In genomic region chr4:15400911-15401671, GRCh38 we compare ENCODE assay signal across 8 cellular contexts. TPM values are rescaled to one million over a fixed set of nuclear protein-coding genes. Genes with fewer than 3 reads are reported as not detected.
DNase-seq lines count a peak whose midpoint lies in the region; ATAC-seq and TF ChIP-seq lines count a peak whose summit lies in the region.

No MANE protein-coding gene starts in this region.

- no peaks in the 10 kb centered on the region; the same call in 1 of the 2 replicates for H3K27me3 Mint-ChIP-seq in WTC11 (ENCODE audit: low read depth)

- CTCF ChIA-PET in WTC11 (lab: Charles Lee): interaction anchor here (1.4 kb wide), 1 partner anchor 16 kb away, joined by 4 read pairs; no protein-coding TSS in a partner anchor

- DNase-seq in WTC11 (ENCODE audit: low spot score) (no peak), foreskin fibroblast (peak; percentile 88 to 92), renal cortical epithelial cell (ENCODE audit: low read depth) (peak; percentile 76), NCI-H69 (lab: John Stamatoyannopoulos, UW) (no peak)

- no peak overlapping the region for H3K4me3 Mint-ChIP-seq in WTC11

- POLR2A ChIA-PET in WTC11 (lab: Charles Lee): no interaction called here

- peaks cover 17% of the 10 kb centered on the region for H3K4me1 Mint-ChIP-seq in WTC11

- H3K4me3 ChIP-seq in foreskin fibroblast (ENCODE audit: low read depth in 1 of 2, low read length in 2 of 2): no peak overlapping the region

- TF ChIP-seq CTCF in WTC11 (IDR thresholded peaks at IDR 0.05) (no peak), foreskin fibroblast (IDR thresholded peaks at IDR 0.05; ENCODE audit: low read depth, low read length) (no peak)

- H3K27ac Mint-ChIP-seq in WTC11: peak overlapping the region; percentile 11; the same call in 1 of the 2 replicates

- ATAC-seq in GM18909 (IDR thresholded peaks at IDR 0.05; ENCODE audit: poor library complexity, unreplicated experiment) (peak; percentile 72), HG03460 (IDR thresholded peaks at IDR 0.05; ENCODE audit: unreplicated experiment) (peak; percentile 55), WTC11 (peak; percentile 22; the same call in 1 of the 2 replicates), GM18867 (IDR thresholded peaks at IDR 0.05; ENCODE audit: unreplicated experiment) (no peak), GM19463 (IDR thresholded peaks at IDR 0.05; ENCODE audit: unreplicated experiment) (no peak)

- no peaks in the 10 kb centered on the region for H3K9me3 Mint-ChIP-seq in WTC11

- H3K36me3 Mint-ChIP-seq in WTC11: no peaks in the 10 kb centered on the region

TF ChIP-seq in WTC11, 78 proteins besides CTCF, POLR2A, EP300 and RAD21:
- TF ChIP-seq OVOL2 (CRISPR knock-in tag; IDR thresholded peaks at IDR 0.05; ENCODE audit: borderline replicate concordance) (no peak), SMAD4 (CRISPR knock-in tag; IDR thresholded peaks at IDR 0.05) (no peak), NR3C1 (CRISPR knock-in tag; conservative IDR thresholded peaks at IDR 0.05; ENCODE audit: low read depth) (no peak), ETV6 (CRISPR knock-in tag; IDR thresholded peaks at IDR 0.05) (no peak), EMX1 (CRISPR knock-in tag; IDR thresholded peaks at IDR 0.05) (no peak), IRF2 (CRISPR knock-in tag; IDR thresholded peaks at IDR 0.05; ENCODE audit: borderline replicate concordance, low read depth) (no peak), MXD4 (CRISPR knock-in tag; IDR thresholded peaks at IDR 0.05; ENCODE audit: borderline replicate concordance) (no peak), FOXP4 (CRISPR knock-in tag; IDR thresholded peaks at IDR 0.05) (no peak)
TF ChIP-seq in WTC11: peak in this region for 0.

RNA-seq across cellular contexts. Expression of gene C1QTNF7, which starts 26.7 kb away (rescaled TPM):
- 0.04 TPM in 1 of 3 replicates, not detected in the others for total RNA-seq in WTC11 (2021)
- total RNA-seq in renal cortical epithelial cell: not detected in 2 replicates

Comparison
In these comparisons a context has a peak if more than half of its experiments do, and no peak if none do; other contexts are left out.
1. ATAC-seq: peak in GM18909 (single experiment), HG03460 (single experiment) and WTC11 (single experiment); none in GM18867 (single experiment) and GM19463 (single experiment).
2. DNase-seq: peak in foreskin fibroblast (2 of 2) and renal cortical epithelial cell (single experiment); none in WTC11 (single experiment) and NCI-H69 (single experiment).